ENCODE assay signal across 1 cellular context in genomic region chr20:1390552-1391403, GRCh38.
TF ChIP-seq lines count a peak whose summit lies in the region.

No MANE protein-coding gene starts in this region.

TF ChIP-seq in HEK293, 187 proteins besides CTCF, POLR2A, EP300 and RAD21 (continued from another document):
- TF ChIP-seq ZNF26 (tag by site-specific recombination; IDR thresholded peaks at IDR 0.05) (no peak), ZNF138 (tag by site-specific recombination; IDR thresholded peaks at IDR 0.05; ENCODE audit: borderline replicate concordance) (no peak), ZNF629 (tag by site-specific recombination; IDR thresholded peaks at IDR 0.05) (no peak), FEZF1 (tag by site-specific recombination; IDR thresholded peaks at IDR 0.05) (no peak), ZNF223 (tag by site-specific recombination; IDR thresholded peaks at IDR 0.05) (no peak), EGR2 (tag by site-specific recombination; IDR thresholded peaks at IDR 0.05; ENCODE audit: low read depth) (peak; percentile 89), BCL11A (tag by site-specific recombination; IDR thresholded peaks at IDR 0.05; ENCODE audit: low read depth) (no peak), ZNF114 (tag by site-specific recombination; IDR thresholded peaks at IDR 0.05) (no peak), ZNF600 (tag by site-specific recombination; IDR thresholded peaks at IDR 0.05) (no peak), ZNF596 (tag by site-specific recombination; IDR thresholded peaks at IDR 0.05) (no peak), KLF10 (tag by site-specific recombination; IDR thresholded peaks at IDR 0.05) (no peak), ZNF280D (tag by site-specific recombination; IDR thresholded peaks at IDR 0.05) (no peak), HIC1 (tag by site-specific recombination; IDR thresholded peaks at IDR 0.05) (peak; percentile 45; the same call in 1 of the 2 replicates)
